Comparison of ENCODE assay signal across 1 cellular context in genomic region chr6:13292774-13293173, GRCh38.
A peak's percentile ranks its signal among the peaks of the same experiment; 100 is the strongest.
TF ChIP-seq lines count a peak whose summit lies in the region.

No MANE protein-coding gene starts in this region.

TF ChIP-seq in K562, 482 proteins besides CTCF, POLR2A, EP300 and RAD21:
- no peak for TF ChIP-seq MYNN (IDR thresholded peaks at IDR 0.05)
- 0 out of 2 replicates have a peak, but pooled peaks have one; percentile 11 for TF ChIP-seq MYNN (CRISPR knock-in tag; IDR thresholded peaks at IDR 0.05)
- TF ChIP-seq ARID4B (CRISPR knock-in tag; IDR thresholded peaks at IDR 0.05), result no peak
